Comparison of ENCODE assay signal across 8 cellular contexts in genomic region chrM:15251-15769, GRCh38.
"Had no signal": no experiment of that assay in that cellular context is flagged by ENCODE, and none has a peak within 500 bp of the region (broad histone marks: within the 10 kb centered on the region; RNA-seq: fewer than 3 reads in every experiment).

No MANE protein-coding gene starts in this region.

- H3K27me3 Mint-ChIP-seq: IgD-negative memory B cell had no signal

- H2AFZ ChIP-seq: GM23248 had no signal

- H3K4me3 Mint-ChIP-seq: H9, IgD-negative memory B cell had no signal

- DNase-seq: GM23248, GOT3, H9, HCEC 1CT, KG1 had no signal

- H3K4me1 Mint-ChIP-seq: H9, IgD-negative memory B cell had no signal

- H3K9me3 Mint-ChIP-seq: H9, IgD-negative memory B cell had no signal

- H3K4me3 ChIP-seq: GM23248 had no signal

- H3K27ac Mint-ChIP-seq: H9, IgD-negative memory B cell had no signal

- H3K36me3 Mint-ChIP-seq: IgD-negative memory B cell had no signal

- H3K9ac ChIP-seq: GM23248 had no signal

- H3K27ac ChIP-seq: GM23248 had no signal

- FAIRE-seq: H54, HTR-8/SVneo had no signal
